In the genomic region with DNA sequence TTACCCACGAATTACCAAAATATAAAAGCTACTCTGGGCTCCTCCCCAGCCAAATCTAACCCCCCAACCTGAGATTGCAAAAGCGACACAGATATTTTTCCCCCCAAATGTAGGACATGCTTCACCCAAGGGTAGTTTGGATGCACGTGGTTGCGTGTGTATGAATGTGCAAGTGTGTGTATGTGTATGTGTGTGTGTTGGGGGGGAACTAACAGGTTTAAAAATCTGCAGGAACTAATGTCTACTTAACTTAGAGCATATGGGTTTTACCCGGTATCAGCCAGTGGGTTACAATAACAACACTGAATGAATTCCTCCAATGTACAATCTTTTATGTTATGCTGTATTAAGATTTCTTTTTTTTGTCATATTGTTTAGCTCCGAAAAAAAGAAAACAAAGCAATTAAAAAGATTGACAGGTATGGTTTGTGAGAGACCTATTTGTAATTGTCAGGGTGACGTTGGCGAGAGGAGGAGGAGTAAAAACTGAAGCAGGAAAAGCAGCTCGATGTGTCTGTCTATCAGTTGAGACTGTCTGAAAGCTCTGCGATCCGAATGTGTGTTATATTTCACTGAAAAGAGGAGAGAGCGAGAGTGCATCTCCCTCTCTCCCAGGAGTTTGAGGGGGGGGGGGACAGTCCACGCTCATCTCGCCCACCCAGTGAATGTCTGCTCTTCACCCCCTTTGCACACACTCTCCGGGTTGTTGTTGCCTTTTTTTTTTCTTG, we compare ENCODE assay signal across 7 cellular contexts. TPM values are rescaled to one million over a fixed set of nuclear protein-coding genes. Genes with fewer than 3 reads are reported as not detected.
DNase-seq lines count a peak whose midpoint lies in the region; ATAC-seq, FAIRE-seq and TF ChIP-seq lines count a peak whose summit lies in the region.

A gene with protein sequence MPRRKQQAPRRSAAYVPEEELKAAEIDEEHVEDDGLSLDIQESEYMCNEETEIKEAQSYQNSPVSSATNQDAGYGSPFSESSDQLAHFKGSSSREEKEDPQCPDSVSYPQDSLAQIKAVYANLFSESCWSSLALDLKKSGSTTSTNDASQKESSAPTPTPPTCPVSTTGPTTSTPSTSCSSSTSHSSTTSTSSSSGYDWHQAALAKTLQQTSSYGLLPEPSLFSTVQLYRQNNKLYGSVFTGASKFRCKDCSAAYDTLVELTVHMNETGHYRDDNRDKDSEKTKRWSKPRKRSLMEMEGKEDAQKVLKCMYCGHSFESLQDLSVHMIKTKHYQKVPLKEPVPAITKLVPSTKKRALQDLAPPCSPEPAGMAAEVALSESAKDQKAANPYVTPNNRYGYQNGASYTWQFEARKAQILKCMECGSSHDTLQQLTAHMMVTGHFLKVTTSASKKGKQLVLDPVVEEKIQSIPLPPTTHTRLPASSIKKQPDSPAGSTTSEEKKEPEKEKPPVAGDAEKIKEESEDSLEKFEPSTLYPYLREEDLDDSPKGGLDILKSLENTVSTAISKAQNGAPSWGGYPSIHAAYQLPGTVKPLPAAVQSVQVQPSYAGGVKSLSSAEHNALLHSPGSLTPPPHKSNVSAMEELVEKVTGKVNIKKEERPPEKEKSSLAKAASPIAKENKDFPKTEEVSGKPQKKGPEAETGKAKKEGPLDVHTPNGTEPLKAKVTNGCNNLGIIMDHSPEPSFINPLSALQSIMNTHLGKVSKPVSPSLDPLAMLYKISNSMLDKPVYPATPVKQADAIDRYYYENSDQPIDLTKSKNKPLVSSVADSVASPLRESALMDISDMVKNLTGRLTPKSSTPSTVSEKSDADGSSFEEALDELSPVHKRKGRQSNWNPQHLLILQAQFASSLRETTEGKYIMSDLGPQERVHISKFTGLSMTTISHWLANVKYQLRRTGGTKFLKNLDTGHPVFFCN (N-terminal part only) (plus strand): TSS at position 524 of the 728 bp plus-strand sequence. CDS start 1,080 bp downstream, outside the sequence.

- no peaks in the 10 kb centered on the region for H3K9me3 ChIP-seq in astrocyte (ENCODE audit: insufficient read depth, low read depth, low read length)
- no peaks in the 10 kb centered on the region for H3K9me3 ChIP-seq in left ventricle myocardium inferior (replicated peaks)

- peaks cover 31% of the 10 kb centered on the region for H3K27me3 Mint-ChIP-seq in astrocyte (ENCODE audit: low read depth, unreplicated experiment)

- H3K27me3 ChIP-seq in astrocyte (ENCODE audit: insufficient read depth, low read length) (no peaks in the 10 kb centered on the region), left ventricle myocardium inferior (ENCODE audit: low read depth) (no peaks in the 10 kb centered on the region)

- H3K4me2 ChIP-seq in astrocyte (ENCODE audit: low read length) = peak within 1 kb of the TSS; percentile 88

- no peak for TF ChIP-seq CTCF in astrocyte (IDR thresholded peaks at IDR 0.05; ENCODE audit: insufficient read depth, low read depth, low read length)
- no peak for TF ChIP-seq CTCF in left ventricle myocardium inferior (IDR thresholded peaks at IDR 0.05; ENCODE audit: borderline replicate concordance)

- ATAC-seq in GM18499 (IDR thresholded peaks at IDR 0.05; ENCODE audit: insufficient read depth, unreplicated experiment) (peak; percentile 65), HG02798 (IDR thresholded peaks at IDR 0.05; ENCODE audit: poor library complexity, unreplicated experiment) (peak; percentile 41)

- H3K4me1 Mint-ChIP-seq in astrocyte (ENCODE audit: low read depth, unreplicated experiment) = peaks cover 24% of the 10 kb centered on the region

- intact Hi-C loops in left ventricle myocardium inferior (cut with micrococcal nuclease) = no loop called here

- peak within 1 kb of the TSS; percentile 57 for H3K27ac ChIP-seq in astrocyte (ENCODE audit: low read depth, low read length)
- H3K27ac ChIP-seq in left ventricle myocardium inferior (replicated peaks) = peak within 1 kb of the TSS; percentile 99

- H3K36me3 ChIP-seq in astrocyte (ENCODE audit: insufficient read depth, low read length) = no peaks in the 10 kb centered on the region
- no peaks in the 10 kb centered on the region for H3K36me3 ChIP-seq in left ventricle myocardium inferior

- peak within 1 kb of the TSS; percentile 80 for H2AFZ ChIP-seq in astrocyte (ENCODE audit: low read depth, low read length)

- H3K4me3 Mint-ChIP-seq in astrocyte (ENCODE audit: unreplicated experiment) = peak within 1 kb of the TSS; percentile 92

- peak; percentile 79 to 96 (median 86) for DNase-seq in NCI-H1417 (lab: John Stamatoyannopoulos, UW)
- peak; percentile 89 for DNase-seq in SKM-1 treated with dmso at 0.1 percent for 144 hours (lab: John Stamatoyannopoulos, UW; ENCODE audit: unreplicated experiment)
- peak; percentile 83 for DNase-seq in astrocyte (ENCODE audit: low read depth)
- no peak for DNase-seq in left ventricle myocardium inferior
- peak; percentile 95 for DNase-seq in pons (ENCODE audit: low spot score)

- H3K9ac ChIP-seq in astrocyte (ENCODE audit: low read length) = peak within 1 kb of the TSS; percentile 80

- H3K9me3 Mint-ChIP-seq in astrocyte (ENCODE audit: unreplicated experiment) = no peaks in the 10 kb centered on the region

- H4K20me1 ChIP-seq in astrocyte (ENCODE audit: insufficient read depth, low read length) = peaks cover 23% of the 10 kb centered on the region

- H3K79me2 ChIP-seq in astrocyte (ENCODE audit: insufficient read depth, low read length) = peaks cover 45% of the 10 kb centered on the region

- H3K4me3 ChIP-seq in astrocyte (ENCODE audit: insufficient read depth, low read depth, low read length) (peak within 1 kb of the TSS; percentile 79), left ventricle myocardium inferior (peak within 1 kb of the TSS; percentile 85)

- peak; percentile 49 for FAIRE-seq in astrocyte (lab: Jason Lieb, UNC)

- H3K4me1 ChIP-seq in astrocyte (ENCODE audit: insufficient read depth, low read length) (peaks cover 27% of the 10 kb centered on the region), left ventricle myocardium inferior (peaks cover 86% of the 10 kb centered on the region)

- H3K36me3 Mint-ChIP-seq in astrocyte (ENCODE audit: low read depth, unreplicated experiment) = no peaks in the 10 kb centered on the region

- H3K27ac Mint-ChIP-seq in astrocyte (ENCODE audit: unreplicated experiment) = peak within 1 kb of the TSS; percentile 81

RNA-seq across cellular contexts. Expression of the gene that starts here (rescaled TPM):
- 2.7 and 2.9 TPM in 2 replicates for total RNA-seq in astrocyte
- 24.6 TPM for total RNA-seq in left ventricle myocardium inferior
